In genomic region chr11:46252373-46252914, GRCh38 we compare ENCODE assay signal across 1 cellular context.
TF ChIP-seq lines count a peak whose summit lies in the region.

No MANE protein-coding gene starts in this region.

TF ChIP-seq in HepG2, 621 proteins besides CTCF, POLR2A, EP300 and RAD21 (continued from another document and continues in another):
- TF ChIP-seq RBM39 (IDR thresholded peaks at IDR 0.05; ENCODE audit: low read depth, low read length, poor library complexity, severe bottlenecking) = no peak
- TF ChIP-seq FOXO1 (CRISPR knock-in tag; IDR thresholded peaks at IDR 0.05) = no peak
- no peak for TF ChIP-seq HMGXB3 (CRISPR knock-in tag; IDR thresholded peaks at IDR 0.05; ENCODE audit: borderline replicate concordance)
- no peak for TF ChIP-seq ARNT (IDR thresholded peaks at IDR 0.05)
- TF ChIP-seq JDP2 (CRISPR knock-in tag; IDR thresholded peaks at IDR 0.05; ENCODE audit: borderline replicate concordance) = no peak
- TF ChIP-seq CHD2 (IDR thresholded peaks at IDR 0.05; ENCODE audit: low read depth, low read length) = no peak
- TF ChIP-seq AKAP8 (CRISPR knock-in tag; IDR thresholded peaks at IDR 0.05) = no peak
- TF ChIP-seq NONO (IDR thresholded peaks at IDR 0.05) = no peak
- peak; percentile 54; the same call in 1 of the 2 replicates for TF ChIP-seq NONO (CRISPR knock-in tag; conservative IDR thresholded peaks at IDR 0.05)
- TF ChIP-seq ONECUT2 (CRISPR knock-in tag; IDR thresholded peaks at IDR 0.05) = peak; percentile 72
- TF ChIP-seq AHDC1 (CRISPR knock-in tag; IDR thresholded peaks at IDR 0.05; ENCODE audit: borderline replicate concordance) = 0 out of 2 replicates have a peak, but pooled peaks have one; percentile 25
- no peak for TF ChIP-seq FOXJ3 (CRISPR knock-in tag; IDR thresholded peaks at IDR 0.05; ENCODE audit: borderline replicate concordance)
- no peak for TF ChIP-seq ZNF337 (CRISPR knock-in tag; IDR thresholded peaks at IDR 0.05; ENCODE audit: borderline replicate concordance, low read depth)
- no peak for TF ChIP-seq ZNF17 (CRISPR knock-in tag; IDR thresholded peaks at IDR 0.05)
- no peak for TF ChIP-seq ZSCAN31 (CRISPR knock-in tag; IDR thresholded peaks at IDR 0.05; ENCODE audit: low read depth)
- peak; percentile 53; the same call in 1 of the 2 replicates for TF ChIP-seq TBX2 (CRISPR knock-in tag; IDR thresholded peaks at IDR 0.05; ENCODE audit: borderline replicate concordance)
- TF ChIP-seq ERF (CRISPR knock-in tag; IDR thresholded peaks at IDR 0.05) = peak; percentile 42; the same call in 1 of the 2 replicates
- TF ChIP-seq ZNF138 (CRISPR knock-in tag; IDR thresholded peaks at IDR 0.05; ENCODE audit: low read depth) = no peak
- no peak for TF ChIP-seq IKZF1 (IDR thresholded peaks at IDR 0.05)
- no peak for TF ChIP-seq KAT2B (IDR thresholded peaks at IDR 0.05; ENCODE audit: borderline replicate concordance, low read depth, low read length)
- TF ChIP-seq ZNF580 (CRISPR knock-in tag; IDR thresholded peaks at IDR 0.05; ENCODE audit: borderline replicate concordance, low read depth) = 0 out of 2 replicates have a peak, but pooled peaks have one; percentile 28
- TF ChIP-seq RARA (CRISPR knock-in tag; IDR thresholded peaks at IDR 0.05) = peak; percentile 86
- TF ChIP-seq PRDM15 (CRISPR knock-in tag; IDR thresholded peaks at IDR 0.05) = peak; percentile 99
- no peak for TF ChIP-seq GRHL1 (CRISPR knock-in tag; conservative IDR thresholded peaks at IDR 0.05)
- peak; percentile 76 for TF ChIP-seq GATAD2A (CRISPR knock-in tag; IDR thresholded peaks at IDR 0.05)
- TF ChIP-seq ZNF614 (CRISPR knock-in tag; IDR thresholded peaks at IDR 0.05; ENCODE audit: borderline replicate concordance) = peak; percentile 56; the same call in 1 of the 2 replicates
- TF ChIP-seq DNMT3B (CRISPR knock-in tag; conservative IDR thresholded peaks at IDR 0.05) = no peak
- peak; percentile 57 for TF ChIP-seq KDM6A (CRISPR knock-in tag; IDR thresholded peaks at IDR 0.05; ENCODE audit: low read depth)
- TF ChIP-seq NCOR1 (IDR thresholded peaks at IDR 0.05; ENCODE audit: borderline replicate concordance, low read length) = peak; percentile 36; the same call in 1 of the 2 replicates
- TF ChIP-seq FUBP1 (CRISPR knock-in tag; IDR thresholded peaks at IDR 0.05; ENCODE audit: borderline replicate concordance) = no peak
- TF ChIP-seq SKIL (CRISPR knock-in tag; IDR thresholded peaks at IDR 0.05; ENCODE audit: borderline replicate concordance) = no peak
- no peak for TF ChIP-seq KLF12 (CRISPR knock-in tag; IDR thresholded peaks at IDR 0.05; ENCODE audit: borderline replicate concordance)
- TF ChIP-seq TBP (CRISPR knock-in tag; IDR thresholded peaks at IDR 0.05) = no peak
- no peak for TF ChIP-seq TFDP2 (CRISPR knock-in tag; IDR thresholded peaks at IDR 0.05)
- 0 out of 2 replicates have a peak, but pooled peaks have one; percentile 19 for TF ChIP-seq ZNF331 (CRISPR knock-in tag; IDR thresholded peaks at IDR 0.05)
- no peak for TF ChIP-seq FOXM1 (CRISPR knock-in tag; IDR thresholded peaks at IDR 0.05)
- TF ChIP-seq ATF4 (CRISPR knock-in tag; IDR thresholded peaks at IDR 0.05) = peak in 1 of 2 experiments; percentile 76; a peak in 2 of 4 replicates
- TF ChIP-seq ZNF749 (CRISPR knock-in tag; IDR thresholded peaks at IDR 0.05; ENCODE audit: borderline replicate concordance) = no peak
